Comparison of ENCODE assay signal across 8 cellular contexts in genomic region chr5:97547999-97548797, GRCh38.
A peak's percentile ranks its signal among the peaks of the same experiment; 100 is the strongest.
DNase-seq lines count a peak whose midpoint lies in the region; ATAC-seq lines count a peak whose summit lies in the region.

No MANE protein-coding gene starts in this region.

- H3K36me3 Mint-ChIP-seq in activated T-cell treated with anti-CD3 and anti-CD28 coated beads, Interleukin-2, amount 50 U/mL, for 72 hours (ENCODE audit: insufficient read depth in 2 of 2): peaks cover 0 to 2% of the 10 kb centered on the region in 2 donors
- H3K36me3 Mint-ChIP-seq in T-helper 1 cell treated with Interleukin-12 subunit alpha and Interleukin-12 subunit beta and Interleukin-4 antibody, amounts not matched to agents 30 μg/mL and 1 μg/mL, for 36 hours (ENCODE audit: low read depth): no peaks in the 10 kb centered on the region
- no peaks in the 10 kb centered on the region for H3K36me3 Mint-ChIP-seq in stimulated activated naive CD8-positive, alpha-beta T cell treated with anti-CD3 and anti-CD28 coated beads, Interleukin-15, Interleukin-2, amounts not matched to agents 100 ng/mL and 50 ng/mL, for 24 hours (ENCODE audit: low read depth)

- peak overlapping the region; percentile 3 for H3K27ac Mint-ChIP-seq in activated T-cell treated with anti-CD3 and anti-CD28 coated beads, Interleukin-2, amount 50 U/mL, for 72 hours
- peak overlapping the region; percentile 12 for H3K27ac Mint-ChIP-seq in T-helper 1 cell treated with Interleukin-12 subunit alpha and Interleukin-12 subunit beta and Interleukin-4 antibody, amounts not matched to agents 30 μg/mL and 1 μg/mL, for 36 hours
- H3K27ac Mint-ChIP-seq in stimulated activated naive CD8-positive, alpha-beta T cell treated with anti-CD3 and anti-CD28 coated beads, Interleukin-15, Interleukin-2, amounts not matched to agents 100 ng/mL and 50 ng/mL, for 24 hours: peak overlapping the region; percentile 6

- H3K4me1 Mint-ChIP-seq in activated T-cell treated with anti-CD3 and anti-CD28 coated beads, Interleukin-2, amount 50 U/mL, for 72 hours (ENCODE audit: low read depth): peaks cover 26% of the 10 kb centered on the region
- peaks cover 10% of the 10 kb centered on the region for H3K4me1 Mint-ChIP-seq in T-helper 1 cell treated with Interleukin-12 subunit alpha and Interleukin-12 subunit beta and Interleukin-4 antibody, amounts not matched to agents 30 μg/mL and 1 μg/mL, for 36 hours (ENCODE audit: low read depth)
- H3K4me1 Mint-ChIP-seq in stimulated activated naive CD8-positive, alpha-beta T cell treated with anti-CD3 and anti-CD28 coated beads, Interleukin-15, Interleukin-2, amounts not matched to agents 100 ng/mL and 50 ng/mL, for 24 hours (ENCODE audit: low read depth): peaks cover 37% of the 10 kb centered on the region

- peak; percentile 78 to 81 for ATAC-seq in activated T-cell treated with anti-CD3 and anti-CD28 coated beads, Interleukin-2, amount 50 U/mL, for 72 hours (replicated peaks in 1 of 2)
- peak; percentile 82 for ATAC-seq in HG02970 (IDR thresholded peaks at IDR 0.05; ENCODE audit: low FRiP score, unreplicated experiment)

- H3K9me3 Mint-ChIP-seq in activated T-cell treated with anti-CD3 and anti-CD28 coated beads, Interleukin-2, amount 50 U/mL, for 72 hours: no peaks in the 10 kb centered on the region
- H3K9me3 Mint-ChIP-seq in T-helper 1 cell treated with Interleukin-12 subunit alpha and Interleukin-12 subunit beta and Interleukin-4 antibody, amounts not matched to agents 30 μg/mL and 1 μg/mL, for 36 hours: peaks cover 6% of the 10 kb centered on the region
- H3K9me3 Mint-ChIP-seq in stimulated activated naive CD8-positive, alpha-beta T cell treated with anti-CD3 and anti-CD28 coated beads, Interleukin-15, Interleukin-2, amounts not matched to agents 100 ng/mL and 50 ng/mL, for 24 hours: peaks cover 5% of the 10 kb centered on the region

- peak overlapping the region in 1 of 2 donors; percentile 11 for H3K4me3 Mint-ChIP-seq in activated T-cell treated with anti-CD3 and anti-CD28 coated beads, Interleukin-2, amount 50 U/mL, for 72 hours
- no peak overlapping the region for H3K4me3 Mint-ChIP-seq in T-helper 1 cell treated with Interleukin-12 subunit alpha and Interleukin-12 subunit beta and Interleukin-4 antibody, amounts not matched to agents 30 μg/mL and 1 μg/mL, for 36 hours
- no peak overlapping the region for H3K4me3 Mint-ChIP-seq in stimulated activated naive CD8-positive, alpha-beta T cell treated with anti-CD3 and anti-CD28 coated beads, Interleukin-15, Interleukin-2, amounts not matched to agents 100 ng/mL and 50 ng/mL, for 24 hours

- no peaks in the 10 kb centered on the region for H3K27me3 Mint-ChIP-seq in activated T-cell treated with anti-CD3 and anti-CD28 coated beads, Interleukin-2, amount 50 U/mL, for 72 hours (ENCODE audit: low read depth)
- H3K27me3 Mint-ChIP-seq in T-helper 1 cell treated with Interleukin-12 subunit alpha and Interleukin-12 subunit beta and Interleukin-4 antibody, amounts not matched to agents 30 μg/mL and 1 μg/mL, for 36 hours (ENCODE audit: low read depth): peaks cover 3% of the 10 kb centered on the region
- no peaks in the 10 kb centered on the region for H3K27me3 Mint-ChIP-seq in stimulated activated naive CD8-positive, alpha-beta T cell treated with anti-CD3 and anti-CD28 coated beads, Interleukin-15, Interleukin-2, amounts not matched to agents 100 ng/mL and 50 ng/mL, for 24 hours

- peak; percentile 6 to 11 for DNase-seq in activated T-cell treated with anti-CD3 and anti-CD28 coated beads, Interleukin-2, amount 50 U/mL, for 72 hours
- DNase-seq in activated T-cell treated with anti-CD3 and anti-CD28 coated beads, Interleukin-2, amount 50 U/mL, for 48 hours: no peak
- no peak for DNase-seq in medulla oblongata (ENCODE audit: extremely low spot score)
- DNase-seq in GOT3 (lab: John Stamatoyannopoulos, UW): no peak
- DNase-seq in NCI-H2196 treated with DMSO at 0.1 percent for 48 hours (lab: John Stamatoyannopoulos, UW; ENCODE audit: unreplicated experiment): no peak

Comparison
In these comparisons a context has a peak if more than half of its experiments do, and no peak if none do; other contexts are left out.
1. DNase-seq: peak in activated T-cell treated with anti-CD3 and anti-CD28 coated beads, Interleukin-2, amount 50 U/mL, for 72 hours (2 of 2); none in activated T-cell treated with anti-CD3 and anti-CD28 coated beads, Interleukin-2, amount 50 U/mL, for 48 hours (0 of 2), medulla oblongata (single experiment), GOT3 (single experiment) and NCI-H2196 treated with DMSO at 0.1 percent for 48 hours (single experiment).
2. Peak in every context shown above with its lines, with median percentiles within 50 percentile points of each other: H3K27ac Mint-ChIP-seq.